In genomic region chr1:207321790-207322530, GRCh38 we compare ENCODE assay signal across 8 cellular contexts. TPM values are rescaled to one million over a fixed set of nuclear protein-coding genes. Genes with fewer than 3 reads are reported as not detected.
A peak's percentile ranks its signal among the peaks of the same experiment; 100 is the strongest.
DNase-seq lines count a peak whose midpoint lies in the region; ATAC-seq and TF ChIP-seq lines count a peak whose summit lies in the region.

No MANE protein-coding gene starts in this region.

- H3K27me3 Mint-ChIP-seq in mesothelial cell of epicardium (ENCODE audit: low read depth) = peaks cover 8% of the 10 kb centered on the region

- no peaks in the 10 kb centered on the region for H3K27me3 ChIP-seq in RWPE2 (ENCODE audit: insufficient read depth, poor library complexity, severe bottlenecking)
- H3K27me3 ChIP-seq in effector memory CD4-positive, alpha-beta T cell (replicated peaks; ENCODE audit: control insufficient read depth, insufficient read depth, low read length, poor library complexity, severe bottlenecking) = no peaks in the 10 kb centered on the region
- no peaks in the 10 kb centered on the region for H3K27me3 ChIP-seq in aorta (ENCODE audit: control insufficient read depth in 1 of 2, insufficient read depth in 2 of 2, low read length in 1 of 2)

- peaks cover 10% of the 10 kb centered on the region for H3K36me3 Mint-ChIP-seq in mesothelial cell of epicardium

- H3K4me3 Mint-ChIP-seq in mesothelial cell of epicardium = peak overlapping the region; percentile 92

- H3K36me3 ChIP-seq in RWPE2 (ENCODE audit: low read depth) = peaks cover 31% of the 10 kb centered on the region
- peaks cover 25% of the 10 kb centered on the region for H3K36me3 ChIP-seq in effector memory CD4-positive, alpha-beta T cell (ENCODE audit: control insufficient read depth, insufficient read depth, low read length)
- H3K36me3 ChIP-seq in aorta (ENCODE audit: control insufficient read depth in 1 of 2, insufficient read depth in 2 of 2, low read length in 1 of 2) = peaks cover 0 to 2% of the 10 kb centered on the region in 2 donors

- H3K9me3 ChIP-seq in RWPE2 (ENCODE audit: severe bottlenecking) (no peaks in the 10 kb centered on the region), aorta (ENCODE audit: control insufficient read depth, low read length) (no peaks in the 10 kb centered on the region)
- no peaks in the 10 kb centered on the region for H3K9me3 ChIP-seq in effector memory CD4-positive, alpha-beta T cell (ENCODE audit: control insufficient read depth, low read length)

- H3K9me3 Mint-ChIP-seq in mesothelial cell of epicardium = no peaks in the 10 kb centered on the region

- peaks cover 29% of the 10 kb centered on the region for H3K4me1 Mint-ChIP-seq in mesothelial cell of epicardium

- H3K27ac Mint-ChIP-seq in mesothelial cell of epicardium = peak overlapping the region; percentile 99

- no peak for TF ChIP-seq CTCF in HFF-Myc (IDR thresholded peaks at IDR 0.05; ENCODE audit: low read depth, low read length, missing control alignments)
- no peak for TF ChIP-seq CTCF in RWPE2 (IDR thresholded peaks at IDR 0.05; ENCODE audit: poor library complexity, severe bottlenecking)
- no peak for TF ChIP-seq CTCF in mesothelial cell of epicardium (IDR thresholded peaks at IDR 0.05; ENCODE audit: unreplicated experiment)

- H3K27ac ChIP-seq in RWPE2 (ENCODE audit: poor library complexity, severe bottlenecking) (peak overlapping the region; percentile 71), aorta (ENCODE audit: low read depth in 1 of 2, low read length in 2 of 2) (peak overlapping the region in 1 of 2 donors; percentile 70)
- peak overlapping the region; percentile 88 for H3K27ac ChIP-seq in effector memory CD4-positive, alpha-beta T cell (ENCODE audit: insufficient read depth, low read length, poor library complexity, severe bottlenecking)

- ATAC-seq in RWPE2 (ENCODE audit: low read depth) (peak; percentile 17; the same call in 2 of the 3 replicates), aorta (ENCODE audit: low FRiP score) (peak; percentile 23), HG02938 (IDR thresholded peaks at IDR 0.05; ENCODE audit: unreplicated experiment) (no peak)

- H3K4me1 ChIP-seq in RWPE2 (ENCODE audit: insufficient read depth, poor library complexity, severe bottlenecking) (peaks cover 13% of the 10 kb centered on the region), aorta (ENCODE audit: control insufficient read depth in 1 of 2, insufficient read depth in 2 of 2, low read length in 2 of 2) (no peaks in the 10 kb centered on the region)
- peaks cover 18% of the 10 kb centered on the region for H3K4me1 ChIP-seq in effector memory CD4-positive, alpha-beta T cell (ENCODE audit: control insufficient read depth, insufficient read depth, low read length, poor library complexity, severe bottlenecking)

- WGBS in aorta, 2 donors = 1% methylated on average over 36 of the region's 36 CpGs

- peak overlapping the region; percentile 60 for H3K4me3 ChIP-seq in HFF-Myc (replicated peaks; ENCODE audit: low read depth, low read length)
- H3K4me3 ChIP-seq in RWPE2 (ENCODE audit: severe bottlenecking) = peak overlapping the region; percentile 72
- peak overlapping the region; percentile 93 for H3K4me3 ChIP-seq in effector memory CD4-positive, alpha-beta T cell (ENCODE audit: insufficient read depth, low read depth, low read length, poor library complexity, severe bottlenecking)
- peak overlapping the region; percentile 88 to 98 for H3K4me3 ChIP-seq in aorta (ENCODE audit: low read length in 2 of 2)

- intact Hi-C loops in aorta (cut with DNase I) = loop anchor here in 1 of 2 donors (1.0 kb wide), 1 partner anchor 34 kb away; no protein-coding TSS in a partner anchor

- peak; percentile 30 for DNase-seq in EH (ENCODE audit: low read depth)
- DNase-seq in HFF-Myc (ENCODE audit: extremely low read depth, low read depth) = no peak
- DNase-seq in RWPE2 (ENCODE audit: low spot score) = no peak
- no peak for DNase-seq in effector memory CD4-positive, alpha-beta T cell
- DNase-seq in mesothelial cell of epicardium (ENCODE audit: low spot score in 2 of 2, unreplicated experiment in 2 of 2) = no peak
- DNase-seq in aorta = no peak
- DNase-seq in COLO829 (ENCODE audit: low spot score) = no peak

RNA-seq across cellular contexts. Expression of gene CD55, which starts 0.5 kb away (rescaled TPM):
- total RNA-seq in mesothelial cell of epicardium (35.1 to 37.9 TPM (median 35.3 TPM) in 3 replicates), aorta (10 to 100 TPM; 84.8 to 86.7 TPM)
- 10 to 100 TPM; 20.2 to 29.6 TPM for polyA plus RNA-seq in aorta
